Comparison of ENCODE assay signal across 22 cellular contexts in the genomic region with DNA sequence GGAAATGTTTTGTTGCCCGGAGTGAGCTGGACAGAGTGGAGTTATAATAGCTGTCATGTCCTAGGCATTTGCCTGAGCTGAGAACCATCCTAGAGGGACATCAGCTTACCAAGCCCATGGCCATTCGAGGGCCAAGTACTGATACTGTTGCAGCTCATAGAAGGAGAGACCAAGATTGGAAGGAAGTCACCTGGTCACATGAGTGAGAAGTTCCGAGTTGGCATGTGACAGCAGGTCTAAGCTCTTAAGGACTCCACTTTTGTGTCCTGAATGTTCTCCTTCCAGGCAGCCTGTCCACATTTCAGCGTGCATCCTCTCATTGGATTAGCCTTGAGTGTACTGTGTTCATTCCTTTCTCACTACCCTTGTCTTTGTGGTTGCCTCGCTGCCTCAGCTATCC. TPM values are rescaled to one million over a fixed set of nuclear protein-coding genes. Genes with fewer than 3 reads are reported as not detected.
"Had no signal": no experiment of that assay in that cellular context is flagged by ENCODE, and none has a peak within 500 bp of the region (broad histone marks: within the 10 kb centered on the region; RNA-seq: fewer than 3 reads in every experiment).

No MANE protein-coding gene starts in this region.

- H3K4me1 ChIP-seq: breast epithelium had no signal

- H3K4me3 ChIP-seq: adrenal gland, ascending aorta, breast epithelium, coronary artery, esophagus squamous epithelium, gastroesophageal sphincter, pancreas, right lobe of liver, testis, vagina had no signal

- H3K36me3 ChIP-seq: adrenal gland, ascending aorta, breast epithelium, esophagus squamous epithelium, gastroesophageal sphincter, pancreas, right lobe of liver, vagina had no signal

- H3K27ac ChIP-seq: adrenal gland, ascending aorta, breast epithelium, coronary artery, esophagus squamous epithelium, gastroesophageal sphincter, pancreas, right lobe of liver, testis, vagina had no signal

- H3K9me3 ChIP-seq: adrenal gland, ascending aorta, breast epithelium, esophagus squamous epithelium, gastroesophageal sphincter, pancreas, right lobe of liver, testis, vagina had no signal

- H3K27me3 ChIP-seq: adrenal gland, ascending aorta, breast epithelium, pancreas, testis, vagina had no signal

- DNase-seq: activated CD4-positive, alpha-beta T cell treated with anti-CD3 and anti-CD28 coated beads, Interleukin-2, amount 50 U/mL, for 4 hours; activated CD8-positive, alpha-beta memory T cell treated with anti-CD3 and anti-CD28 coated beads for 24 hours; activated CD8-positive, alpha-beta memory T cell treated with anti-CD3 and anti-CD28 coated beads, Interleukin-2, amount 50 U/mL, for 4 hours; activated T-cell treated with anti-CD3 and anti-CD28 coated beads, Interleukin-2, amount 50 U/mL, for 24 hours; adrenal gland; esophagus squamous epithelium; head of caudate nucleus; left cardiac atrium; pancreas; right lobe of liver; small intestine; stimulated activated CD4-positive, alpha-beta T cell treated with anti-CD3 and anti-CD28 coated beads, Interleukin-15, amount 100 ng/mL, for 24 hours; stimulated activated CD4-positive, alpha-beta T cell treated with anti-CD3 and anti-CD28 coated beads, Interleukin-4, amount 100 ng/mL, for 1 hour; stimulated activated naive CD4-positive, alpha-beta T cell; testis had no signal

- ATAC-seq: activated T-helper 17 cell treated with anti-CD3 and anti-CD28 coated beads, Interleukin-2, amount 50 U/mL, for 72 hours; gastroesophageal sphincter; left cardiac atrium; pancreas; right lobe of liver had no signal

RNA-seq across cellular contexts. Expression of a gene that starts 4.4 kb away (rescaled TPM):
- total RNA-seq: activated T-helper 17 cell treated with anti-CD3 and anti-CD28 coated beads, Interleukin-2, amount 50 U/mL, for 72 hours; mononuclear cell had no signal
